ENCODE assay signal across 25 cellular contexts in genomic region chr5:87951661-87952060, GRCh38.
"Had no signal": no experiment of that assay in that cellular context is flagged by ENCODE, and none has a peak within 500 bp of the region (broad histone marks: within the 10 kb centered on the region; RNA-seq: fewer than 3 reads in every experiment).

No MANE protein-coding gene starts in this region.

- H3K36me3 ChIP-seq: esophagus muscularis mucosa, gastroesophageal sphincter, heart left ventricle, left lung, prostate gland, sigmoid colon, stomach, tibial artery had no signal

- H3K4me3 ChIP-seq: esophagus muscularis mucosa, gastroesophageal sphincter, heart left ventricle, hepatocyte, left lung, mucosa of descending colon, prostate gland, sigmoid colon, stomach, testis, tibial artery had no signal

- H3K4me2 ChIP-seq: hepatocyte had no signal

- H3K4me1 ChIP-seq: esophagus muscularis mucosa, foreskin keratinocyte, gastroesophageal sphincter, left lung, prostate gland, sigmoid colon, stomach, testis, tibial artery had no signal

- ATAC-seq: foreskin keratinocyte; gastroesophageal sphincter; heart left ventricle; left lung; mucosa of descending colon; natural killer cell treated with Interleukin-12 subunit alpha and Interleukin-12 subunit beta and Interleukin-15 and Interleukin-18, amount 100 ng/mL, for 72 hours; right cardiac atrium; stimulated activated effector memory CD8-positive, alpha-beta T cell treated with anti-CD3 and anti-CD28 coated beads, Interleukin-12 subunit alpha, Interleukin-12 subunit beta, amount 100 ng/mL, for 72 hours had no signal

- H3K9me3 Mint-ChIP-seq: mesothelial cell of epicardium, type B pancreatic cell had no signal

- H3K9me3 ChIP-seq: esophagus muscularis mucosa, gastroesophageal sphincter, heart left ventricle, left lung, mucosa of descending colon, prostate gland, sigmoid colon, stomach, testis, tibial artery had no signal

- DNase-seq: effector CD8-positive, alpha-beta T cell; foreskin keratinocyte; heart left ventricle; kidney; left lung; mesenchymal stem cell; mucosa of descending colon; naive B cell; right cardiac atrium; sigmoid colon; stimulated activated CD4-positive, alpha-beta T cell treated with anti-CD3 and anti-CD28 coated beads, Interleukin-2, amount 100 ng/mL, for 24 hours; stimulated activated CD4-positive, alpha-beta T cell treated with anti-CD3 and anti-CD28 coated beads, Interleukin-4, amount 100 ng/mL, for 24 hours; stimulated activated naive CD4-positive, alpha-beta T cell treated with Interleukin-2 at 50 U/mL for 16 hours; stomach; testis; tibial artery had no signal

- H3K27ac Mint-ChIP-seq: dendritic cell treated with granulocyte-macrophage colony-stimulating factor and Interleukin-4, amounts not matched to agents 40 ng/mL and 50 ng/mL, for 4 days; mesothelial cell of epicardium; naive B cell; natural killer cell treated with Interleukin-12 subunit alpha and Interleukin-12 subunit beta and Interleukin-15 and Interleukin-18, amount 100 ng/mL, for 72 hours; stimulated activated effector memory CD8-positive, alpha-beta T cell treated with anti-CD3 and anti-CD28 coated beads, Interleukin-12 subunit alpha, Interleukin-12 subunit beta, amount 100 ng/mL, for 72 hours; type B pancreatic cell had no signal

- H3K79me2 ChIP-seq: hepatocyte had no signal

- H2AFZ ChIP-seq: hepatocyte had no signal

- H3K4me3 Mint-ChIP-seq: dendritic cell treated with granulocyte-macrophage colony-stimulating factor and Interleukin-4, amounts not matched to agents 40 ng/mL and 50 ng/mL, for 4 days; mesothelial cell of epicardium; naive B cell; natural killer cell treated with Interleukin-12 subunit alpha and Interleukin-12 subunit beta and Interleukin-15 and Interleukin-18, amount 100 ng/mL, for 72 hours; stimulated activated effector memory CD8-positive, alpha-beta T cell treated with anti-CD3 and anti-CD28 coated beads, Interleukin-12 subunit alpha, Interleukin-12 subunit beta, amount 100 ng/mL, for 72 hours; type B pancreatic cell had no signal

- H3K4me1 Mint-ChIP-seq: mesothelial cell of epicardium; naive B cell; stimulated activated effector memory CD8-positive, alpha-beta T cell treated with anti-CD3 and anti-CD28 coated beads, Interleukin-12 subunit alpha, Interleukin-12 subunit beta, amount 100 ng/mL, for 72 hours had no signal

- H3K27me3 Mint-ChIP-seq: dendritic cell treated with granulocyte-macrophage colony-stimulating factor and Interleukin-4, amounts not matched to agents 40 ng/mL and 50 ng/mL, for 4 days; naive B cell; type B pancreatic cell had no signal

- H3K36me3 Mint-ChIP-seq: mesothelial cell of epicardium; naive B cell; natural killer cell treated with Interleukin-12 subunit alpha and Interleukin-12 subunit beta and Interleukin-15 and Interleukin-18, amount 100 ng/mL, for 72 hours; stimulated activated effector memory CD8-positive, alpha-beta T cell treated with anti-CD3 and anti-CD28 coated beads, Interleukin-12 subunit alpha, Interleukin-12 subunit beta, amount 100 ng/mL, for 72 hours; type B pancreatic cell had no signal

- H3K27ac ChIP-seq: esophagus muscularis mucosa, foreskin keratinocyte, gastroesophageal sphincter, heart left ventricle, hepatocyte, left lung, prostate gland, sigmoid colon, stomach, testis, tibial artery had no signal

- H3K27me3 ChIP-seq: esophagus muscularis mucosa, foreskin keratinocyte, gastroesophageal sphincter, heart left ventricle, hepatocyte, left lung, sigmoid colon, stomach, testis, tibial artery had no signal
